Comparison of ENCODE assay signal across 1 cellular context in genomic region chr17:82636626-82637598, GRCh38.
TF ChIP-seq lines count a peak whose summit lies in the region.

No MANE protein-coding gene starts in this region.

TF ChIP-seq in GM12878, 131 proteins besides CTCF, POLR2A, EP300 and RAD21:
- TF ChIP-seq ZBTB11 (CRISPR knock-in tag; IDR thresholded peaks at IDR 0.05) (no peak), MTA2 (IDR thresholded peaks at IDR 0.05; ENCODE audit: low read depth) (no peak), FOXK2 (IDR thresholded peaks at IDR 0.05) (no peak), ETV6 (conservative IDR thresholded peaks at IDR 0.05 in 1 of 2, IDR thresholded peaks at IDR 0.05 in 1 of 2; ENCODE audit: borderline replicate concordance in 1 of 2, low read depth in 1 of 2) (no peak), ZNF24 (IDR thresholded peaks at IDR 0.05) (no peak), RCOR1 (conservative IDR thresholded peaks at IDR 0.05; ENCODE audit: low read depth, low read length) (no peak), ZBTB40 (IDR thresholded peaks at IDR 0.05; ENCODE audit: borderline replicate concordance) (no peak), BCLAF1 (IDR thresholded peaks at IDR 0.05) (no peak), PAX5 (IDR thresholded peaks at IDR 0.05; ENCODE audit: borderline replicate concordance, low read depth, low read length) (no peak), BCL11A (IDR thresholded peaks at IDR 0.05; ENCODE audit: low read depth, low read length) (no peak), SUZ12 (IDR thresholded peaks at IDR 0.05; ENCODE audit: unreplicated experiment) (no peak), HDAC6 (IDR thresholded peaks at IDR 0.05; ENCODE audit: unreplicated experiment) (no peak), MAX (IDR thresholded peaks at IDR 0.05; ENCODE audit: low read depth, low read length) (no peak), LARP7 (IDR thresholded peaks at IDR 0.05) (no peak), NFIC (IDR thresholded peaks at IDR 0.05; ENCODE audit: low read depth, low read length) (no peak), SMC3 (IDR thresholded peaks at IDR 0.05; ENCODE audit: borderline replicate concordance, low read length) (no peak), EGR1 (IDR thresholded peaks at IDR 0.05; ENCODE audit: borderline replicate concordance in 1 of 2, low read depth in 2 of 2, low read length in 2 of 2) (no peak)
